ENCODE assay signal across 18 cellular contexts in the genomic region with DNA sequence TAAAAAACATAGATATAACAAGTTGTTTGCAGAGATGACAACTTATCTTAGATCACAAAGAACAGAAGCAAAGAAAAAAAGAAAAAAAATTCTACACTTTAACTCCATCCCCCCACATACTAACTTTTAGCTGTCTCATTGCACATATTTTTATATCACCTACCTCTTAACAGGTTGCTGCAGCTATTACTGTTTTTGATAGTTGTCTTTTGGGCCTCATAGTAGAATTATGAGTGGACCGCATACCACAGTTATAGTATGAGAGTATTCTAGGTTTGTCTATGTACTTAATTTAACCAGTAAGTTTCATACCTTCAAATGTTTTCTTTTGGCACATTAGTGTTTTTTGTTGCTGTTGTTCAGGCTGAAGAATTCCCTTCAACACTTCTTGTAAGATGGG. TPM values are rescaled to one million over a fixed set of nuclear protein-coding genes. Genes with fewer than 3 reads are reported as not detected.
A peak's percentile ranks its signal among the peaks of the same experiment; 100 is the strongest.
DNase-seq lines count a peak whose midpoint lies in the region; ATAC-seq lines count a peak whose summit lies in the region.
"Had no signal": no experiment of that assay in that cellular context is flagged by ENCODE, and none has a peak within 500 bp of the region (broad histone marks: within the 10 kb centered on the region; RNA-seq: fewer than 3 reads in every experiment).

No MANE protein-coding gene starts in this region.

- peaks cover 21% of the 10 kb centered on the region for H3K4me1 Mint-ChIP-seq in activated CD8-positive, alpha-beta memory T cell treated with anti-CD3 and anti-CD28 coated beads, Interleukin-2, amount 10 ng/mL, durations not matched to agents 7 days and 5 days
- peaks cover 6% of the 10 kb centered on the region for H3K4me1 Mint-ChIP-seq in activated naive CD4-positive, alpha-beta T cell treated with anti-CD3 and anti-CD28 coated beads, Interleukin-2, amount 10 ng/mL, durations not matched to agents 7 days and 5 days
- peaks cover 37% of the 10 kb centered on the region for H3K4me1 Mint-ChIP-seq in stimulated activated naive CD8-positive, alpha-beta T cell treated with anti-CD3 and anti-CD28 coated beads, Interleukin-15, amount 100 ng/mL, for 72 hours
- H3K4me1 Mint-ChIP-seq: B cell, GM23338, H9 had no signal

- H3K27me3 Mint-ChIP-seq in activated CD8-positive, alpha-beta memory T cell treated with anti-CD3 and anti-CD28 coated beads, Interleukin-2, amount 10 ng/mL, durations not matched to agents 7 days and 5 days, result no peaks in the 10 kb centered on the region
- H3K27me3 Mint-ChIP-seq in activated naive CD4-positive, alpha-beta T cell treated with anti-CD3 and anti-CD28 coated beads, Interleukin-2, amount 10 ng/mL, durations not matched to agents 7 days and 5 days, result no peaks in the 10 kb centered on the region
- H3K27me3 Mint-ChIP-seq in stimulated activated naive CD8-positive, alpha-beta T cell treated with anti-CD3 and anti-CD28 coated beads, Interleukin-15, amount 100 ng/mL, for 72 hours, result no peaks in the 10 kb centered on the region
- H3K27me3 Mint-ChIP-seq: B cell; CD4-positive, CD25-positive, alpha-beta regulatory T cell had no signal

- peak; percentile 64 to 67 for ATAC-seq in activated CD4-positive, CD25-positive, alpha-beta regulatory T cell treated with anti-CD3 and anti-CD28 coated beads, Interleukin-2, amount 50 U/mL, for 24 hours
- peak; percentile 49 for ATAC-seq in activated CD8-positive, alpha-beta memory T cell treated with anti-CD3 and anti-CD28 coated beads, Interleukin-2, amount 10 ng/mL, durations not matched to agents 7 days and 5 days
- ATAC-seq in activated naive CD4-positive, alpha-beta T cell treated with anti-CD3 and anti-CD28 coated beads, Interleukin-2, amount 50 U/mL, for 72 hours, result peak; percentile 41 to 94
- ATAC-seq in stimulated activated naive CD8-positive, alpha-beta T cell treated with anti-CD3 and anti-CD28 coated beads, Interleukin-15, amount 100 ng/mL, for 72 hours, result peak; percentile 83
- ATAC-seq: CD8-positive, alpha-beta T cell; GM23338; HCT116 had no signal

- no peak for DNase-seq in activated CD4-positive, CD25-positive, alpha-beta regulatory T cell treated with anti-CD3 and anti-CD28 coated beads, Interleukin-2, amount 50 U/mL, for 72 hours
- no peak for DNase-seq in activated CD8-positive, alpha-beta memory T cell treated with anti-CD3 and anti-CD28 coated beads, Interleukin-2, amount 10 ng/mL, durations not matched to agents 7 days and 5 days
- no peak for DNase-seq in activated CD8-positive, alpha-beta memory T cell treated with anti-CD3 and anti-CD28 coated beads, Interleukin-2, amount 50 U/mL, for 48 hours
- DNase-seq in activated naive CD4-positive, alpha-beta T cell treated with anti-CD3 and anti-CD28 coated beads, Interleukin-2, amount 50 U/mL, for 72 hours (ENCODE audit: low spot score in 2 of 2), result no peak
- DNase-seq in activated naive CD4-positive, alpha-beta T cell treated with anti-CD3 and anti-CD28 coated beads, Interleukin-2, amount 10 ng/mL, durations not matched to agents 7 days and 5 days, result no peak
- DNase-seq in stimulated activated naive CD8-positive, alpha-beta T cell treated with anti-CD3 and anti-CD28 coated beads, Interleukin-15, amount 100 ng/mL, for 72 hours, result no peak
- DNase-seq in hepatic stellate cell (ENCODE audit: low spot score), result no peak
- DNase-seq: Caco-2; CD4-positive, CD25-positive, alpha-beta regulatory T cell; CD8-positive, alpha-beta T cell; DMS153; DND-41; H9 had no signal

- peaks cover 9% of the 10 kb centered on the region for H3K9me3 Mint-ChIP-seq in activated CD8-positive, alpha-beta memory T cell treated with anti-CD3 and anti-CD28 coated beads, Interleukin-2, amount 10 ng/mL, durations not matched to agents 7 days and 5 days (ENCODE audit: low read depth)
- H3K9me3 Mint-ChIP-seq in activated naive CD4-positive, alpha-beta T cell treated with anti-CD3 and anti-CD28 coated beads, Interleukin-2, amount 50 U/mL, for 72 hours, result peaks cover 10 to 13% of the 10 kb centered on the region in 2 donors
- H3K9me3 Mint-ChIP-seq in activated naive CD4-positive, alpha-beta T cell treated with anti-CD3 and anti-CD28 coated beads, Interleukin-2, amount 10 ng/mL, durations not matched to agents 7 days and 5 days, result peaks cover 8% of the 10 kb centered on the region
- peaks cover 0 to 12% of the 10 kb centered on the region in 2 donors for H3K9me3 Mint-ChIP-seq in stimulated activated naive CD8-positive, alpha-beta T cell treated with anti-CD3 and anti-CD28 coated beads, Interleukin-15, amount 100 ng/mL, for 72 hours
- H3K9me3 Mint-ChIP-seq: GM23338 had no signal

- H3K27ac Mint-ChIP-seq in activated CD8-positive, alpha-beta memory T cell treated with anti-CD3 and anti-CD28 coated beads, Interleukin-2, amount 10 ng/mL, durations not matched to agents 7 days and 5 days, result no peak overlapping the region
- H3K27ac Mint-ChIP-seq in activated naive CD4-positive, alpha-beta T cell treated with anti-CD3 and anti-CD28 coated beads, Interleukin-2, amount 50 U/mL, for 72 hours, result no peak overlapping the region
- H3K27ac Mint-ChIP-seq in activated naive CD4-positive, alpha-beta T cell treated with anti-CD3 and anti-CD28 coated beads, Interleukin-2, amount 10 ng/mL, durations not matched to agents 7 days and 5 days, result no peak overlapping the region
- no peak overlapping the region for H3K27ac Mint-ChIP-seq in stimulated activated naive CD8-positive, alpha-beta T cell treated with anti-CD3 and anti-CD28 coated beads, Interleukin-15, amount 100 ng/mL, for 72 hours
- H3K27ac Mint-ChIP-seq: B cell; CD4-positive, CD25-positive, alpha-beta regulatory T cell; CD8-positive, alpha-beta T cell; GM23338; H9 had no signal

- H3K4me3 Mint-ChIP-seq in activated CD8-positive, alpha-beta memory T cell treated with anti-CD3 and anti-CD28 coated beads, Interleukin-2, amount 10 ng/mL, durations not matched to agents 7 days and 5 days, result no peak overlapping the region
- no peak overlapping the region for H3K4me3 Mint-ChIP-seq in activated naive CD4-positive, alpha-beta T cell treated with anti-CD3 and anti-CD28 coated beads, Interleukin-2, amount 10 ng/mL, durations not matched to agents 7 days and 5 days
- H3K4me3 Mint-ChIP-seq in stimulated activated naive CD8-positive, alpha-beta T cell treated with anti-CD3 and anti-CD28 coated beads, Interleukin-15, amount 100 ng/mL, for 72 hours, result no peak overlapping the region
- H3K4me3 Mint-ChIP-seq: B cell; CD4-positive, CD25-positive, alpha-beta regulatory T cell; CD8-positive, alpha-beta T cell; GM23338; H9 had no signal

- H3K36me3 Mint-ChIP-seq in activated CD8-positive, alpha-beta memory T cell treated with anti-CD3 and anti-CD28 coated beads, Interleukin-2, amount 10 ng/mL, durations not matched to agents 7 days and 5 days, result peaks cover 30% of the 10 kb centered on the region
- peaks cover 9 to 43% of the 10 kb centered on the region in 2 donors for H3K36me3 Mint-ChIP-seq in activated naive CD4-positive, alpha-beta T cell treated with anti-CD3 and anti-CD28 coated beads, Interleukin-2, amount 50 U/mL, for 72 hours
- H3K36me3 Mint-ChIP-seq in activated naive CD4-positive, alpha-beta T cell treated with anti-CD3 and anti-CD28 coated beads, Interleukin-2, amount 10 ng/mL, durations not matched to agents 7 days and 5 days, result peaks cover 4% of the 10 kb centered on the region

- CTCF ChIA-PET in activated CD8-positive, alpha-beta memory T cell treated with anti-CD3 and anti-CD28 coated beads, Interleukin-2, amount 10 ng/mL, durations not matched to agents 7 days and 5 days (lab: Charles Lee), result interaction anchor here (0.8 to 1.3 kb wide), 3 partner anchors 8 to 74 kb away, joined by 3 read pairs; no protein-coding TSS in a partner anchor
- CTCF ChIA-PET in activated naive CD4-positive, alpha-beta T cell treated with anti-CD3 and anti-CD28 coated beads, Interleukin-2, amount 10 ng/mL, durations not matched to agents 7 days and 5 days (lab: Charles Lee), result interaction anchor here (1.0 to 2.1 kb wide), 3 partner anchors 13 to 117 kb away, joined by 4 to 5 read pairs (median 4); no protein-coding TSS in a partner anchor

RNA-seq across cellular contexts. Expression of gene RSPH3, which starts 12.3 kb away (rescaled TPM):
- total RNA-seq in activated CD8-positive, alpha-beta memory T cell treated with anti-CD3 and anti-CD28 coated beads, Interleukin-2, amount 10 ng/mL, durations not matched to agents 7 days and 5 days, result 1 to 10 TPM; 2.1 TPM
- total RNA-seq in activated naive CD4-positive, alpha-beta T cell treated with anti-CD3 and anti-CD28 coated beads, Interleukin-2, amount 50 U/mL, for 72 hours, result 1 to 10 TPM; 2.0 to 7.1 TPM

RNA-seq across cellular contexts. Expression of gene TAGAP, which starts 57.1 kb away (rescaled TPM):
- total RNA-seq in activated CD8-positive, alpha-beta memory T cell treated with anti-CD3 and anti-CD28 coated beads, Interleukin-2, amount 10 ng/mL, durations not matched to agents 7 days and 5 days, result 10 to 100 TPM; 44.8 to 53.0 TPM
- 10 to 100 TPM; 29.9 to 65.0 TPM for total RNA-seq in activated naive CD4-positive, alpha-beta T cell treated with anti-CD3 and anti-CD28 coated beads, Interleukin-2, amount 50 U/mL, for 72 hours
- total RNA-seq: Caco-2, GM23338, H4, H9 had no signal
